8 cellular contexts compared by ENCODE assay signal in the genomic region with DNA sequence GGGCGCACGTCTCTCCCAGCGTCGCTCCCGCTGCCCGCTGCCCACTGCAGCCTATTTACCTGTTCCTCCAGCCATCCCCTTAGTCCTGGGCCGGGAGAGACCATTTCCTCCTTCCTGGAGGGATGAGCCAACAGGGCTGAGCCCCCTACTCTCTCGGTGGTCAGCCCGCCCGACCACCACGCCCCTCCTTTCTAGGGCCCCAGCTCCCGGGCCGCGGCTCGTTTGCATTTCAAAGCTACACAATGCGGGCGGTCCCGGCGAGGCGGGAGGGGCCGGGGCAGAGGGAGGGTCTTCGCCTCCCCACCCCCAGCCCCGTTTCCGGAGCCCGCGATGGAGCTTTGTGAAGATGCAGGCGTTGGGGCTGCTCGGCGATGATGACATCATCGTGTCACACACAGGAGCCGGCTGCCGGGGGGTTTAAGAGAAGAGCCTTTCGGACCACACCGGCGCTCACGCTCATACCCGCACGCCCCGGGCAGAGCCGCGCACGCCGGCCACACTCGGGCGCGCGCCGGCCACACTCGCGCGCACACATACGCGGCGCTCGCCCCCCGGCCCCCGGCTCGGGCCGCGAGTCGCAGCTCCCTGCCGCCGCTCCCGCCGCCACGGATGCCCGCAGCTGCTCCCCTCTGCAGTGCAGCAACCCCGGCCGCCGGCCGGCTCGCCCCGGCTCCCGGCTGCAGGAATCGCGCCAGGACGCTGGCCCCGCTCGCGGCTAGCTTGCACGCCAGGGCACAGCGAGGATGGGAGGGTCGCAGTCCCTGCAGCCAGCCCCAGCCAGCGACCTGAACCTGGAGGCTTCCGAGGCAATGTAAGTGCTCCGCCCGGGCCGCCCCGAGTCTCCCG.
DNase-seq lines count a peak whose midpoint lies in the region; TF ChIP-seq lines count a peak whose summit lies in the region.

No MANE protein-coding gene starts in this region.

- no peaks in the 10 kb centered on the region for H3K27me3 ChIP-seq in esophagus (ENCODE audit: control insufficient read depth in 1 of 2, insufficient read depth in 2 of 2, low read length in 2 of 2)

- 5 to 14% methylated on average over 84 to 90 of the region's 90 CpGs for WGBS in esophagus, 2 donors

- no peaks in the 10 kb centered on the region for H3K9me3 ChIP-seq in esophagus (ENCODE audit: control insufficient read depth in 2 of 2, insufficient read depth in 1 of 2, low read depth in 1 of 2, low read length in 1 of 2)

- no peak for TF ChIP-seq CTCF in osteocyte (IDR thresholded peaks at IDR 0.05)

- H3K36me3 ChIP-seq in esophagus (ENCODE audit: control insufficient read depth in 2 of 2, insufficient read depth in 2 of 2, low read length in 1 of 2): peaks cover 2 to 3% of the 10 kb centered on the region in 2 donors

- no peaks in the 10 kb centered on the region for H3K36me3 Mint-ChIP-seq in osteocyte (ENCODE audit: unreplicated experiment)

- H3K4me1 Mint-ChIP-seq in osteocyte (ENCODE audit: unreplicated experiment): peaks cover 48% of the 10 kb centered on the region

- peaks cover 9 to 11% of the 10 kb centered on the region in 2 donors for H3K4me1 ChIP-seq in esophagus (ENCODE audit: control insufficient read depth in 2 of 2, insufficient read depth in 2 of 2, low read length in 1 of 2)

- H3K4me3 ChIP-seq in esophagus (ENCODE audit: low read depth in 1 of 2, low read length in 2 of 2): peak overlapping the region; percentile 10 to 33

- no peaks in the 10 kb centered on the region for H3K27me3 Mint-ChIP-seq in osteocyte (ENCODE audit: unreplicated experiment)

- H3K27ac ChIP-seq in esophagus (ENCODE audit: low read depth in 2 of 2, low read length in 1 of 2): peak overlapping the region in 1 of 2 donors; percentile 31

- DNase-seq in COLO668 (lab: John Stamatoyannopoulos, UW; ENCODE audit: unreplicated experiment) (peak; percentile 80), NCI-H2227 (lab: John Stamatoyannopoulos, UW; ENCODE audit: unreplicated experiment) (peak; percentile 92), osteocyte (ENCODE audit: extremely low spot score, unreplicated experiment) (no peak), NCI-H2196 treated with DMSO at 0.1 percent for 48 hours (lab: John Stamatoyannopoulos, UW; ENCODE audit: unreplicated experiment) (no peak), germinal center (ENCODE audit: low spot score) (no peak), UCSD-AML1 (lab: John Stamatoyannopoulos, UW; ENCODE audit: unreplicated experiment) (no peak)
- DNase-seq in activated effector memory CD4-positive, alpha-beta T cell treated with anti-CD3 and anti-CD28 coated beads, Interleukin-2, amount 50 U/mL, for 16 hours: no peak

- H3K4me3 Mint-ChIP-seq in osteocyte (ENCODE audit: unreplicated experiment): peak overlapping the region; percentile 77

- H3K9me3 Mint-ChIP-seq in osteocyte (ENCODE audit: unreplicated experiment): no peaks in the 10 kb centered on the region

- H3K27ac Mint-ChIP-seq in osteocyte (ENCODE audit: unreplicated experiment): peak overlapping the region; percentile 90

Comparison
In these comparisons a context has a peak if more than half of its experiments do, and no peak if none do; other contexts are left out.
1. DNase-seq: peak in COLO668 (single experiment) and NCI-H2227 (single experiment); none in osteocyte (single experiment), NCI-H2196 treated with DMSO at 0.1 percent for 48 hours (single experiment), germinal center (single experiment), activated effector memory CD4-positive, alpha-beta T cell treated with anti-CD3 and anti-CD28 coated beads, Interleukin-2, amount 50 U/mL, for 16 hours (single experiment) and UCSD-AML1 (single experiment).